In genomic region chr1:170166518-170167180, GRCh38 we compare ENCODE assay signal across 1 cellular context.
TF ChIP-seq lines count a peak whose summit lies in the region.

No MANE protein-coding gene starts in this region.

TF ChIP-seq in SK-N-SH, 30 proteins besides CTCF, POLR2A, EP300 and RAD21 (continued from another document):
- no peak for TF ChIP-seq IRF3 (IDR thresholded peaks at IDR 0.05; ENCODE audit: low read depth, low read length)
- no peak for TF ChIP-seq NFIC (IDR thresholded peaks at IDR 0.05; ENCODE audit: borderline replicate concordance)
- TF ChIP-seq ELF1 (IDR thresholded peaks at IDR 0.05): no peak
- TF ChIP-seq RFX5 (IDR thresholded peaks at IDR 0.05; ENCODE audit: low read length): no peak
- TF ChIP-seq YY1 (IDR thresholded peaks at IDR 0.05; ENCODE audit: low read depth): no peak
- TF ChIP-seq TAF1 (IDR thresholded peaks at IDR 0.05; ENCODE audit: borderline replicate concordance, low read depth, low read length): no peak
- TF ChIP-seq GATA2 (CRISPR knock-in tag; IDR thresholded peaks at IDR 0.05): no peak
- no peak for TF ChIP-seq RCOR1 (IDR thresholded peaks at IDR 0.05; ENCODE audit: low read length)
- no peak for TF ChIP-seq REST (IDR thresholded peaks at IDR 0.05; ENCODE audit: low read depth, low read length)
